Comparison of ENCODE assay signal across 8 cellular contexts in genomic region chr12:123388218-123388947, GRCh38. TPM values are rescaled to one million over a fixed set of nuclear protein-coding genes. Genes with fewer than 3 reads are reported as not detected.
DNase-seq lines count a peak whose midpoint lies in the region; ATAC-seq and TF ChIP-seq lines count a peak whose summit lies in the region.

No MANE protein-coding gene starts in this region.

- peak overlapping the region; percentile 61 for H3K4me3 ChIP-seq in GM12864 (ENCODE audit: low read depth, low read length)

- no peak for TF ChIP-seq CTCF in GM12864 (IDR thresholded peaks at IDR 0.05; ENCODE audit: low read depth, low read length, missing control alignments)

- ATAC-seq in HG02642 (IDR thresholded peaks at IDR 0.05; ENCODE audit: poor library complexity, unreplicated experiment) (peak; percentile 45), HG03571 (IDR thresholded peaks at IDR 0.05; ENCODE audit: unreplicated experiment) (no peak)

- DNase-seq in GM12864 (ENCODE audit: low read depth): no peak
- peak; percentile 18 for DNase-seq in NCI-H2196 treated with DMSO at 0.1 percent for 48 hours (lab: John Stamatoyannopoulos, UW; ENCODE audit: unreplicated experiment)
- peak; percentile 63 for DNase-seq in activated CD4-positive, alpha-beta T cell treated with anti-CD3 and anti-CD28 coated beads for 1 hour
- DNase-seq in cerebellum (ENCODE audit: low spot score): peak; percentile 90
- DNase-seq in kidney glomerular epithelial cell (lab: John Stamatoyannopoulos, UW): peak; percentile 45
- peak; percentile 44 to 67 for DNase-seq in stimulated activated CD4-positive, alpha-beta T cell treated with anti-CD3 and anti-CD28 coated beads, Interleukin-15, amount 100 ng/mL, for 48 hours (ENCODE audit: low read depth in 2 of 2)

RNA-seq across cellular contexts. Expression of gene KMT5A, which starts 4.5 kb away (rescaled TPM):
- total RNA-seq in cerebellum: 22.4 TPM

RNA-seq across cellular contexts. Expression of gene SBNO1, which starts 23.7 kb away (rescaled TPM):
- total RNA-seq in cerebellum: 30.8 TPM

RNA-seq across cellular contexts. Expression of gene RILPL2, which starts 48.1 kb away (rescaled TPM):
- total RNA-seq in cerebellum: 0.73 TPM
